Comparison of ENCODE assay signal across 1 cellular context in genomic region chr10:102970941-102971340, GRCh38.
A peak's percentile ranks its signal among the peaks of the same experiment; 100 is the strongest.
TF ChIP-seq lines count a peak whose summit lies in the region.

No MANE protein-coding gene starts in this region.

TF ChIP-seq in HepG2, 621 proteins besides CTCF, POLR2A, EP300 and RAD21 (continued from another document):
- TF ChIP-seq ZGPAT (CRISPR knock-in tag; IDR thresholded peaks at IDR 0.05) (0 out of 2 replicates have a peak, but pooled peaks have one; percentile 19), TFAP4 (IDR thresholded peaks at IDR 0.05; ENCODE audit: borderline replicate concordance, low read depth) (no peak), THAP8 (CRISPR knock-in tag; IDR thresholded peaks at IDR 0.05; ENCODE audit: borderline replicate concordance) (no peak), ATF1 (CRISPR knock-in tag; IDR thresholded peaks at IDR 0.05) (no peak), LBX2 (CRISPR knock-in tag; IDR thresholded peaks at IDR 0.05; ENCODE audit: borderline replicate concordance) (no peak), E2F5 (CRISPR knock-in tag; conservative IDR thresholded peaks at IDR 0.05) (no peak), ATF7-NPFF (CRISPR knock-in tag; IDR thresholded peaks at IDR 0.05; ENCODE audit: low read depth) (no peak), RCOR2 (CRISPR knock-in tag; IDR thresholded peaks at IDR 0.05) (0 out of 2 replicates have a peak, but pooled peaks have one; percentile 21), KLF16 (CRISPR knock-in tag; IDR thresholded peaks at IDR 0.05) (no peak), NFE2L2 (IDR thresholded peaks at IDR 0.05; ENCODE audit: low read length) (no peak), SOX6 (IDR thresholded peaks at IDR 0.05) (no peak), SOX6 (CRISPR knock-in tag; IDR thresholded peaks at IDR 0.05) (0 out of 2 replicates have a peak, but pooled peaks have one; percentile 45), ZNF660 (CRISPR knock-in tag; IDR thresholded peaks at IDR 0.05; ENCODE audit: borderline replicate concordance, low read depth) (no peak), ARNTL (CRISPR knock-in tag; IDR thresholded peaks at IDR 0.05) (no peak), CEBPG (CRISPR knock-in tag; IDR thresholded peaks at IDR 0.05) (peak; percentile 37; the same call in 1 of the 2 replicates), HDAC1 (CRISPR knock-in tag; IDR thresholded peaks at IDR 0.05) (0 out of 2 replicates have a peak, but pooled peaks have one; percentile 28), ATAD3A (CRISPR knock-in tag; IDR thresholded peaks at IDR 0.05) (no peak), ZNF652 (CRISPR knock-in tag; IDR thresholded peaks at IDR 0.05; ENCODE audit: borderline replicate concordance, low read depth) (no peak), MIXL1 (CRISPR knock-in tag; IDR thresholded peaks at IDR 0.05) (0 out of 2 replicates have a peak, but pooled peaks have one; percentile 23), FOXO1 (CRISPR knock-in tag; IDR thresholded peaks at IDR 0.05) (no peak), RBFOX2 (IDR thresholded peaks at IDR 0.05; ENCODE audit: low read depth, low read length) (no peak), CREB1 (IDR thresholded peaks at IDR 0.05) (no peak), CREB1 (CRISPR knock-in tag; IDR thresholded peaks at IDR 0.05) (0 out of 2 replicates have a peak, but pooled peaks have one; percentile 17), HNRNPK (IDR thresholded peaks at IDR 0.05; ENCODE audit: low read depth, low read length, poor library complexity, severe bottlenecking) (no peak), FOXK1 (CRISPR knock-in tag; IDR thresholded peaks at IDR 0.05; ENCODE audit: borderline replicate concordance, low read depth) (no peak), ZNF224 (CRISPR knock-in tag; IDR thresholded peaks at IDR 0.05) (no peak), REXO4 (CRISPR knock-in tag; IDR thresholded peaks at IDR 0.05; ENCODE audit: borderline replicate concordance) (no peak), SIN3B (IDR thresholded peaks at IDR 0.05; ENCODE audit: low read length) (no peak), SRSF4 (IDR thresholded peaks at IDR 0.05; ENCODE audit: low read depth, low read length, poor library complexity, severe bottlenecking) (no peak), ZNF484 (CRISPR knock-in tag; IDR thresholded peaks at IDR 0.05; ENCODE audit: borderline replicate concordance, low read depth) (no peak), NR2F6 (IDR thresholded peaks at IDR 0.05) (no peak), NR2F6 (CRISPR knock-in tag; IDR thresholded peaks at IDR 0.05) (peak; percentile 32; the same call in 1 of the 2 replicates), SALL2 (CRISPR knock-in tag; IDR thresholded peaks at IDR 0.05) (no peak), THRA (CRISPR knock-in tag; IDR thresholded peaks at IDR 0.05; ENCODE audit: borderline replicate concordance) (no peak), FOXC1 (CRISPR knock-in tag; IDR thresholded peaks at IDR 0.05; ENCODE audit: borderline replicate concordance) (no peak), GATAD2A (CRISPR knock-in tag; IDR thresholded peaks at IDR 0.05) (0 out of 2 replicates have a peak, but pooled peaks have one; percentile 20), DR1 (CRISPR knock-in tag; IDR thresholded peaks at IDR 0.05) (no peak), SIX4 (CRISPR knock-in tag; IDR thresholded peaks at IDR 0.05) (no peak), HMG20B (CRISPR knock-in tag; conservative IDR thresholded peaks at IDR 0.05) (no peak), ZNF670 (CRISPR knock-in tag; IDR thresholded peaks at IDR 0.05; ENCODE audit: borderline replicate concordance) (no peak), MXD1 (CRISPR knock-in tag; IDR thresholded peaks at IDR 0.05) (no peak)
